27 cellular contexts compared by ENCODE assay signal in the genomic region with DNA sequence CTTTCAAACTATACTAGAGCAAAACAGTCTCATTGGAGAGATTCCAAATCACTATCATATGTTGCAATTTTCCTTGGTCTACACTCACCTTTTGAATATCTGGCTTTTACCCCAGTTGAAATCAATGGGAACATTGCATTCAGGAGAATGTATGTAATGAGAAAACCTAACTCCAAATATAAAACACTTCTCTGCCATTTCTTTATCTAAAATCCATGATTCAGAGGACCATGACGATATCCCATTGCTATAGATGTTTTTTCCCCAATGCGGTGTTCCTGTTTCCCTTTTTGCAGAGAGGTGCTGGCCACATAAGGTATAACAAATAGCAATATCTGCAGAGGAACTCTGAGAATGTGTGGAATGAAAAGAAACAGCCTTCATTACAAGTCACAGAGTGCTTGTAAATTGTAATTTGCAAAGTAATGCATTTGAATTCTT. TPM values are rescaled to one million over a fixed set of nuclear protein-coding genes. Genes with fewer than 3 reads are reported as not detected.
DNase-seq lines count a peak whose midpoint lies in the region; TF ChIP-seq lines count a peak whose summit lies in the region.
"Had no signal": no experiment of that assay in that cellular context is flagged by ENCODE, and none has a peak within 500 bp of the region (broad histone marks: within the 10 kb centered on the region; RNA-seq: fewer than 3 reads in every experiment).

No MANE protein-coding gene starts in this region.

- H4K20me1 ChIP-seq in Loucy (ENCODE audit: insufficient read depth, low read length, poor library complexity, severe bottlenecking) (no peaks in the 10 kb centered on the region), mammary epithelial cell (ENCODE audit: insufficient read depth, low read length) (no peaks in the 10 kb centered on the region)

- peaks cover 45% of the 10 kb centered on the region for H3K4me1 Mint-ChIP-seq in activated T-helper 1 cell treated with anti-CD3 and anti-CD28 coated beads, Interleukin-12 subunit alpha, Interleukin-12 subunit beta, Interleukin-2, Interleukin-4 antibody, amounts not matched to agents 30 ng/mL and 10 ng/mL and 1 ng/mL, durations not matched to agents 14 hours and 24 hours and 36 hours (ENCODE audit: low read depth)

- peaks cover 4% of the 10 kb centered on the region for H3K27me3 Mint-ChIP-seq in activated T-helper 1 cell treated with anti-CD3 and anti-CD28 coated beads, Interleukin-12 subunit alpha, Interleukin-12 subunit beta, Interleukin-2, Interleukin-4 antibody, amounts not matched to agents 30 ng/mL and 10 ng/mL and 1 ng/mL, durations not matched to agents 14 hours and 24 hours and 36 hours (ENCODE audit: insufficient read depth)

- no peaks in the 10 kb centered on the region for H3K36me3 ChIP-seq in Loucy (ENCODE audit: insufficient read depth, low read length)
- H3K36me3 ChIP-seq in mammary epithelial cell (ENCODE audit: insufficient read depth, low read length), result no peaks in the 10 kb centered on the region
- H3K36me3 ChIP-seq in testis (ENCODE audit: low read depth, missing control alignments), result no peaks in the 10 kb centered on the region
- H3K36me3 ChIP-seq: HAP-1, ovary, upper lobe of left lung had no signal

- dilution Hi-C loops in mammary epithelial cell (cut with HindIII; ENCODE audit: low sequenced_read_pairs), result no loop called here

- no peaks in the 10 kb centered on the region for H3K36me3 Mint-ChIP-seq in activated T-helper 1 cell treated with anti-CD3 and anti-CD28 coated beads, Interleukin-12 subunit alpha, Interleukin-12 subunit beta, Interleukin-2, Interleukin-4 antibody, amounts not matched to agents 30 ng/mL and 10 ng/mL and 1 ng/mL, durations not matched to agents 14 hours and 24 hours and 36 hours (ENCODE audit: low read depth)
- H3K36me3 Mint-ChIP-seq: activated naive CD8-positive, alpha-beta T cell treated with anti-CD3 and anti-CD28 coated beads, Interleukin-2, amount 10 ng/mL, durations not matched to agents 7 days and 5 days; natural killer cell treated with Interleukin-12 subunit alpha and Interleukin-12 subunit beta and Interleukin-15 and Interleukin-18, amount 100 ng/mL, for 72 hours had no signal

- intact Hi-C loops in mammary epithelial cell (cut with micrococcal nuclease), result loop anchor here (5.0 kb wide), 2 partner anchors 154 to 219 kb away; a partner anchor contains a TSS
- intact Hi-C loops in testis (cut with DNase I; ENCODE audit: low total_unique reads), result no loop called here
- intact Hi-C loops in activated T-helper 1 cell treated with anti-CD3 and anti-CD28 coated beads, Interleukin-12 subunit alpha, Interleukin-12 subunit beta, Interleukin-2, Interleukin-4 antibody, amounts not matched to agents 30 ng/mL and 10 ng/mL and 1 ng/mL, durations not matched to agents 14 hours and 24 hours and 36 hours (cut with micrococcal nuclease), result loop anchor here (5.0 to 10.0 kb wide), 3 partner anchors 239 to 464 kb away; no protein-coding TSS in a partner anchor

- no peak overlapping the region for H3K27ac Mint-ChIP-seq in activated T-helper 1 cell treated with anti-CD3 and anti-CD28 coated beads, Interleukin-12 subunit alpha, Interleukin-12 subunit beta, Interleukin-2, Interleukin-4 antibody, amounts not matched to agents 30 ng/mL and 10 ng/mL and 1 ng/mL, durations not matched to agents 14 hours and 24 hours and 36 hours
- H3K27ac Mint-ChIP-seq: activated CD8-positive, alpha-beta T cell treated with anti-CD3 and anti-CD28 coated beads, Interleukin-2, amount 10 ng/mL, durations not matched to agents 7 days and 5 days; activated naive CD8-positive, alpha-beta T cell treated with anti-CD3 and anti-CD28 coated beads, Interleukin-2, amount 10 ng/mL, durations not matched to agents 7 days and 5 days; T-helper 2 cell treated with Interferon-gamma antibody and Interleukin-4, amounts not matched to agents 5 μg/mL and 100 μg/mL, for 36 hours had no signal

- TF ChIP-seq POLR2A in testis (IDR thresholded peaks at IDR 0.05), result no peak

- H3K9me3 Mint-ChIP-seq in activated T-helper 1 cell treated with anti-CD3 and anti-CD28 coated beads, Interleukin-12 subunit alpha, Interleukin-12 subunit beta, Interleukin-2, Interleukin-4 antibody, amounts not matched to agents 30 ng/mL and 10 ng/mL and 1 ng/mL, durations not matched to agents 14 hours and 24 hours and 36 hours, result no peaks in the 10 kb centered on the region
- H3K9me3 Mint-ChIP-seq: activated naive CD8-positive, alpha-beta T cell treated with anti-CD3 and anti-CD28 coated beads, Interleukin-2, amount 10 ng/mL, durations not matched to agents 7 days and 5 days; natural killer cell treated with Interleukin-12 subunit alpha and Interleukin-12 subunit beta and Interleukin-15 and Interleukin-18, amount 100 ng/mL, for 72 hours; T-helper 2 cell treated with Interferon-gamma antibody and Interleukin-4, amounts not matched to agents 5 μg/mL and 100 μg/mL, for 36 hours had no signal

- H3K9me3 ChIP-seq in Loucy (ENCODE audit: insufficient read depth, low read depth, low read length) (no peaks in the 10 kb centered on the region), mammary epithelial cell (replicated peaks; ENCODE audit: insufficient read depth, low read length) (no peaks in the 10 kb centered on the region), testis (no peaks in the 10 kb centered on the region)
- H3K9me3 ChIP-seq: HAP-1, ovary, upper lobe of left lung had no signal

- H3K9ac ChIP-seq in Loucy (ENCODE audit: low read depth, low read length, poor library complexity, severe bottlenecking) (no peak overlapping the region), mammary epithelial cell (ENCODE audit: insufficient read depth, low read length) (no peak overlapping the region)

- H3K4me1 ChIP-seq in Loucy (ENCODE audit: insufficient read depth, low read length, poor library complexity, severe bottlenecking) (peaks cover 64% of the 10 kb centered on the region), mammary epithelial cell (ENCODE audit: insufficient read depth, low read length) (peaks cover 12% of the 10 kb centered on the region), testis (no peaks in the 10 kb centered on the region)

- TF ChIP-seq CTCF in AG10803 (conservative IDR thresholded peaks at IDR 0.05; ENCODE audit: low read length) (no peak), Loucy (conservative IDR thresholded peaks at IDR 0.05; ENCODE audit: low read length) (no peak), mammary epithelial cell (conservative IDR thresholded peaks at IDR 0.05 in 1 of 2, IDR thresholded peaks at IDR 0.05 in 1 of 2; ENCODE audit: extremely low read depth in 1 of 2, insufficient read depth in 1 of 2, low read depth in 1 of 2, low read length in 2 of 2) (no peak), foreskin fibroblast (IDR thresholded peaks at IDR 0.05; ENCODE audit: low read depth, low read length) (no peak), GM10248 (IDR thresholded peaks at IDR 0.05; ENCODE audit: control extremely low read depth, extremely low read depth, low read depth, missing control alignments) (no peak), testis (IDR thresholded peaks at IDR 0.05) (no peak)

- H3K27ac ChIP-seq in mammary epithelial cell (ENCODE audit: insufficient read depth, low read depth, low read length) (no peak overlapping the region), testis (no peak overlapping the region)
- H3K27ac ChIP-seq: coronary artery, ovary, upper lobe of left lung had no signal

- in situ Hi-C loops in mammary epithelial cell (cut with MboI; ENCODE audit: low sequenced_read_pairs in 2 of 2), result no loop called here

- H3K27me3 ChIP-seq in Loucy (ENCODE audit: insufficient read depth, low read length, poor library complexity, severe bottlenecking) (no peaks in the 10 kb centered on the region), mammary epithelial cell (ENCODE audit: insufficient read depth, low read length) (no peaks in the 10 kb centered on the region), testis (no peaks in the 10 kb centered on the region)
- H3K27me3 ChIP-seq: ovary had no signal

- H3F3A ChIP-seq in Loucy (ENCODE audit: low read depth), result peaks cover 13% of the 10 kb centered on the region

- H2AFZ ChIP-seq in Loucy (ENCODE audit: low read length), result 0 out of 2 replicates have a peak overlapping the region, but pooled peaks have one; percentile 35
- peak overlapping the region; percentile 42 for H2AFZ ChIP-seq in mammary epithelial cell (ENCODE audit: low read depth, low read length)

- H3K9me2 ChIP-seq in Loucy (replicated peaks; ENCODE audit: low read depth, low read length), result no peaks in the 10 kb centered on the region

- CTCF ChIA-PET in mammary epithelial cell (lab: Charles Lee; ENCODE audit: low non-redundant PET), result no interaction called here
- CTCF ChIA-PET in GM10248 (lab: Yijun Ruan, JAX), result no interaction called here

- no TSS peak for BruUV-seq in mammary epithelial cell (replicated peaks; lab: Mats Ljungman, UMichigan)

- H3K79me2 ChIP-seq in Loucy (ENCODE audit: insufficient read depth, low read length) (peaks cover 15% of the 10 kb centered on the region), mammary epithelial cell (ENCODE audit: insufficient read depth, low read length) (no peaks in the 10 kb centered on the region)

- H3K4me3 ChIP-seq in AG10803 (ENCODE audit: low read length) (no peak overlapping the region), Loucy (ENCODE audit: low read length, poor library complexity, severe bottlenecking) (no peak overlapping the region), mammary epithelial cell (replicated peaks in 1 of 3; ENCODE audit: insufficient read depth in 1 of 3, low read depth in 2 of 3, low read length in 3 of 3) (no peak overlapping the region), foreskin fibroblast (ENCODE audit: low read depth in 1 of 2, low read length in 2 of 2) (no peak overlapping the region), testis (no peak overlapping the region)
- H3K4me3 ChIP-seq: coronary artery, HAP-1, ovary, upper lobe of left lung had no signal

- H3K4me2 ChIP-seq in Loucy (ENCODE audit: low read depth, low read length, poor library complexity, severe bottlenecking) (peak overlapping the region; percentile 67), mammary epithelial cell (ENCODE audit: insufficient read depth, low read depth, low read length) (no peak overlapping the region)

- WGBS in mammary epithelial cell (ENCODE audit: low coverage, missing lambda C conversion rate), result 13% methylated on average over 2 of the region's 2 CpGs
- 57 to 61% methylated on average over 2 of the region's 2 CpGs for WGBS in testis, 2 donors

- DNase-seq in AG10803 (ENCODE audit: low read depth), result peak; percentile 25
- no peak for DNase-seq in mammary epithelial cell
- DNase-seq in foreskin fibroblast, result peak; percentile 31 to 68
- DNase-seq in GM10248 (ENCODE audit: extremely low spot score), result no peak
- no peak for DNase-seq in testis
- no peak for DNase-seq in activated T-helper 1 cell treated with anti-CD3 and anti-CD28 coated beads, Interleukin-12 subunit alpha, Interleukin-12 subunit beta, Interleukin-2, Interleukin-4 antibody, amounts not matched to agents 30 ng/mL and 10 ng/mL and 1 ng/mL, durations not matched to agents 14 hours and 24 hours and 36 hours (ENCODE audit: low spot score)
- DNase-seq in SIG-M5 (lab: John Stamatoyannopoulos, UW), result no peak
- DNase-seq: activated CD8-positive, alpha-beta T cell treated with anti-CD3 and anti-CD28 coated beads, Interleukin-2, amount 10 ng/mL, durations not matched to agents 7 days and 5 days; activated gamma-delta T cell; activated naive CD8-positive, alpha-beta T cell treated with anti-CD3 and anti-CD28 coated beads, Interleukin-2, amount 10 ng/mL, durations not matched to agents 7 days and 5 days; effector memory CD4-positive, alpha-beta T cell; erythroblast; KG1; left ventricle myocardium superior; NCI-H1417 treated with DMSO at 0.1 percent for 48 hours; NCI-H2081 treated with DMSO at 0.1 percent for 48 hours; ovary; upper lobe of left lung had no signal

- POLR2A ChIA-PET in GM10248 (lab: Yijun Ruan, JAX), result no interaction called here

- H3K4me3 Mint-ChIP-seq in activated T-helper 1 cell treated with anti-CD3 and anti-CD28 coated beads, Interleukin-12 subunit alpha, Interleukin-12 subunit beta, Interleukin-2, Interleukin-4 antibody, amounts not matched to agents 30 ng/mL and 10 ng/mL and 1 ng/mL, durations not matched to agents 14 hours and 24 hours and 36 hours, result no peak overlapping the region
- H3K4me3 Mint-ChIP-seq: activated CD8-positive, alpha-beta T cell treated with anti-CD3 and anti-CD28 coated beads, Interleukin-2, amount 10 ng/mL, durations not matched to agents 7 days and 5 days; activated naive CD8-positive, alpha-beta T cell treated with anti-CD3 and anti-CD28 coated beads, Interleukin-2, amount 10 ng/mL, durations not matched to agents 7 days and 5 days; natural killer cell treated with Interleukin-12 subunit alpha and Interleukin-12 subunit beta and Interleukin-15 and Interleukin-18, amount 100 ng/mL, for 72 hours; T-helper 2 cell treated with Interferon-gamma antibody and Interleukin-4, amounts not matched to agents 5 μg/mL and 100 μg/mL, for 36 hours had no signal

RNA-seq across cellular contexts. Expression of a gene that starts 3.7 kb away (rescaled TPM):
- under 1 TPM in 1 of 2 donors, not detected in 1; 0.82 TPM for total RNA-seq in mammary epithelial cell
- polyA plus RNA-seq in mammary epithelial cell, result 0.53 TPM
- not detected for polyA minus RNA-seq in mammary epithelial cell
- 1 to 10 TPM; 1.8 to 2.7 TPM for total RNA-seq in testis
- 4.0 TPM for polyA plus RNA-seq in testis (ENCODE audit: insufficient read depth, low read depth, low replicate concordance)
- total RNA-seq in activated T-helper 1 cell treated with anti-CD3 and anti-CD28 coated beads, Interleukin-12 subunit alpha, Interleukin-12 subunit beta, Interleukin-2, Interleukin-4 antibody, amounts not matched to agents 30 ng/mL and 10 ng/mL and 1 ng/mL, durations not matched to agents 14 hours and 24 hours and 36 hours, result 0.78 and 1.2 TPM in 2 replicates
- total RNA-seq: A673, bronchial epithelial cell, HT-29, left ventricle myocardium superior, OCI-LY7 had no signal

Comparison
In these comparisons a context has a peak if more than half of its experiments do, and no peak if none do; other contexts are left out.
1. DNase-seq: peak in AG10803 (single experiment) and foreskin fibroblast (2 of 2); none in mammary epithelial cell (single experiment), GM10248 (single experiment), testis (single experiment), activated T-helper 1 cell treated with anti-CD3 and anti-CD28 coated beads, Interleukin-12 subunit alpha, Interleukin-12 subunit beta, Interleukin-2, Interleukin-4 antibody, amounts not matched to agents 30 ng/mL and 10 ng/mL and 1 ng/mL, durations not matched to agents 14 hours and 24 hours and 36 hours (single experiment) and SIG-M5 (single experiment).